Comparison of ENCODE assay signal across 1 cellular context in the genomic region with DNA sequence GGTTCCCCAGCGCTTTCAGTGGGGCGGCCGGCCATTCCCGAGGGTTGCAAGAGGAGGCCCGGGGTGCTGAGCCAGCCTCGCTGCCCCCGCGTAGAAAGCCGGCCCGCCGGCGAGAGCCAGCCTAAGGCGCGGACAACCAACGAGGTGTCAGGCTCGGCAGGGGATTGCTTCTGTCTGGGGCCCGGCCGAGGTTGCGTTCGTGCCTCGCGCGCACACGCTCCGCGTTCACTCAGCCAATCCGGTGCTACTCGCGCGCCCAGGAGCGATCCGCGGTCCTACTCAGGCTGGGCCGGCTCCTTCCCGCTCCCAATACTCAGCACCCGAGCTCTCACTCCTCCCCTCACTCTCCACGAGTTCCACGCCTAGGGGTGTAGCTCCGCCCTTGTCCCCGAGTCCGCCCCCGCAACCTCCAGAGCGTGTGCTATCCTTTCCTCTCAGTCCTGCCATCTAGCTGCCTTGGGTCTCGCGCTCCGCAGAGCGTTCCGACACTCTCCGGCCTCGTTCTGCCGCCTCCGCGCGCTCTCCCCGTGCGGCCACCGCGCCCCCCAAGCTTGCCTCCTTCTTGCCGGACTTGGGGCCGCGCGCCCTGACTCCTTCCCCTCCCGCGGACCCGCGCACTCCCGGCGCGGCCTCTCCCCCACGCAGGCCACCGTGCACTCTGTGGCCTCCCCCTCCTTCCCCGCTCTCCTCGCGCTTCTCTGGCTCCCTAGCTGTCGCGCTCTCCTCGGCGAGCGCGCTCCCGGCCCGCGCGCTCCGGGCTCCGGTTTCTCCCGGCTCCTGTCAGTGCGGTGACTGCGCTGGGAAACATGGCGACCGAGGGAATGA.
A peak's percentile ranks its signal among the peaks of the same experiment; 100 is the strongest.
TF ChIP-seq lines count a peak whose summit lies in the region.

A gene (plus strand): TSS at position 426 of the 825 bp plus-strand sequence.

TF ChIP-seq in HepG2, 621 proteins besides CTCF, POLR2A, EP300 and RAD21 (continued from another document and continues in another):
- TF ChIP-seq, protein P1, sequence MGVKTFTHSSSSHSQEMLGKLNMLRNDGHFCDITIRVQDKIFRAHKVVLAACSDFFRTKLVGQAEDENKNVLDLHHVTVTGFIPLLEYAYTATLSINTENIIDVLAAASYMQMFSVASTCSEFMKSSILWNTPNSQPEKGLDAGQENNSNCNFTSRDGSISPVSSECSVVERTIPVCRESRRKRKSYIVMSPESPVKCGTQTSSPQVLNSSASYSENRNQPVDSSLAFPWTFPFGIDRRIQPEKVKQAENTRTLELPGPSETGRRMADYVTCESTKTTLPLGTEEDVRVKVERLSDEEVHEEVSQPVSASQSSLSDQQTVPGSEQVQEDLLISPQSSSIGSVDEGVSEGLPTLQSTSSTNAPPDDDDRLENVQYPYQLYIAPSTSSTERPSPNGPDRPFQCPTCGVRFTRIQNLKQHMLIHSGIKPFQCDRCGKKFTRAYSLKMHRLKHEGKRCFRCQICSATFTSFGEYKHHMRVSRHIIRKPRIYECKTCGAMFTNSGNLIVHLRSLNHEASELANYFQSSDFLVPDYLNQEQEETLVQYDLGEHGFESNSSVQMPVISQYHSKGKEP (CRISPR knock-in tag; IDR thresholded peaks at IDR 0.05), result 0 out of 2 replicates have a peak, but pooled peaks have one; percentile 25
- TF ChIP-seq ZNF3 (CRISPR knock-in tag; IDR thresholded peaks at IDR 0.05), result no peak
- no peak for TF ChIP-seq AHR (CRISPR knock-in tag; IDR thresholded peaks at IDR 0.05)
- 0 out of 2 replicates have a peak, but pooled peaks have one; percentile 14 for TF ChIP-seq ZSCAN20 (CRISPR knock-in tag; IDR thresholded peaks at IDR 0.05; ENCODE audit: borderline replicate concordance)
- peak; percentile 62; the same call in 1 of the 2 replicates for TF ChIP-seq SP2 (CRISPR knock-in tag; IDR thresholded peaks at IDR 0.05)
- TF ChIP-seq ATF7-NPFF (CRISPR knock-in tag; IDR thresholded peaks at IDR 0.05; ENCODE audit: low read depth), result peak; percentile 69; the same call in 1 of the 2 replicates
- TF ChIP-seq MAF1 (CRISPR knock-in tag; IDR thresholded peaks at IDR 0.05; ENCODE audit: borderline replicate concordance), result no peak
- TF ChIP-seq BHLHE40 (IDR thresholded peaks at IDR 0.05; ENCODE audit: low read length), result 0 out of 2 replicates have a peak, but pooled peaks have one; percentile 24
- TF ChIP-seq NRL (CRISPR knock-in tag; IDR thresholded peaks at IDR 0.05; ENCODE audit: borderline replicate concordance), result no peak; the same call in 1 of the 2 replicates
- 0 out of 2 replicates have a peak, but pooled peaks have one; percentile 33 for TF ChIP-seq ZNF441 (CRISPR knock-in tag; IDR thresholded peaks at IDR 0.05; ENCODE audit: borderline replicate concordance)
- TF ChIP-seq, protein P2, sequence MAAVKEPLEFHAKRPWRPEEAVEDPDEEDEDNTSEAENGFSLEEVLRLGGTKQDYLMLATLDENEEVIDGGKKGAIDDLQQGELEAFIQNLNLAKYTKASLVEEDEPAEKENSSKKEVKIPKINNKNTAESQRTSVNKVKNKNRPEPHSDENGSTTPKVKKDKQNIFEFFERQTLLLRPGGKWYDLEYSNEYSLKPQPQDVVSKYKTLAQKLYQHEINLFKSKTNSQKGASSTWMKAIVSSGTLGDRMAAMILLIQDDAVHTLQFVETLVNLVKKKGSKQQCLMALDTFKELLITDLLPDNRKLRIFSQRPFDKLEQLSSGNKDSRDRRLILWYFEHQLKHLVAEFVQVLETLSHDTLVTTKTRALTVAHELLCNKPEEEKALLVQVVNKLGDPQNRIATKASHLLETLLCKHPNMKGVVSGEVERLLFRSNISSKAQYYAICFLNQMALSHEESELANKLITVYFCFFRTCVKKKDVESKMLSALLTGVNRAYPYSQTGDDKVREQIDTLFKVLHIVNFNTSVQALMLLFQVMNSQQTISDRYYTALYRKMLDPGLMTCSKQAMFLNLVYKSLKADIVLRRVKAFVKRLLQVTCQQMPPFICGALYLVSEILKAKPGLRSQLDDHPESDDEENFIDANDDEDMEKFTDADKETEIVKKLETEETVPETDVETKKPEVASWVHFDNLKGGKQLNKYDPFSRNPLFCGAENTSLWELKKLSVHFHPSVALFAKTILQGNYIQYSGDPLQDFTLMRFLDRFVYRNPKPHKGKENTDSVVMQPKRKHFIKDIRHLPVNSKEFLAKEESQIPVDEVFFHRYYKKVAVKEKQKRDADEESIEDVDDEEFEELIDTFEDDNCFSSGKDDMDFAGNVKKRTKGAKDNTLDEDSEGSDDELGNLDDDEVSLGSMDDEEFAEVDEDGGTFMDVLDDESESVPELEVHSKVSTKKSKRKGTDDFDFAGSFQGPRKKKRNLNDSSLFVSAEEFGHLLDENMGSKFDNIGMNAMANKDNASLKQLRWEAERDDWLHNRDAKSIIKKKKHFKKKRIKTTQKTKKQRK (IDR thresholded peaks at IDR 0.05; ENCODE audit: low read length), result no peak
- no peak for TF ChIP-seq NAIF1 (CRISPR knock-in tag; IDR thresholded peaks at IDR 0.05; ENCODE audit: borderline replicate concordance)
- TF ChIP-seq ZNF264 (CRISPR knock-in tag; IDR thresholded peaks at IDR 0.05), result no peak; the same call in 1 of the 2 replicates
- TF ChIP-seq ARID2 (CRISPR knock-in tag; IDR thresholded peaks at IDR 0.05; ENCODE audit: borderline replicate concordance), result peak; percentile 83
- TF ChIP-seq MEIS1 (CRISPR knock-in tag; IDR thresholded peaks at IDR 0.05; ENCODE audit: borderline replicate concordance), result no peak; the same call in 1 of the 2 replicates
- TF ChIP-seq, protein P3, sequence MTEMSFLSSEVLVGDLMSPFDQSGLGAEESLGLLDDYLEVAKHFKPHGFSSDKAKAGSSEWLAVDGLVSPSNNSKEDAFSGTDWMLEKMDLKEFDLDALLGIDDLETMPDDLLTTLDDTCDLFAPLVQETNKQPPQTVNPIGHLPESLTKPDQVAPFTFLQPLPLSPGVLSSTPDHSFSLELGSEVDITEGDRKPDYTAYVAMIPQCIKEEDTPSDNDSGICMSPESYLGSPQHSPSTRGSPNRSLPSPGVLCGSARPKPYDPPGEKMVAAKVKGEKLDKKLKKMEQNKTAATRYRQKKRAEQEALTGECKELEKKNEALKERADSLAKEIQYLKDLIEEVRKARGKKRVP (CRISPR knock-in tag; IDR thresholded peaks at IDR 0.05), result peak in 1 of 2 experiments; percentile 68; a peak in 1 of 4 replicates
- TF ChIP-seq, protein P4, sequence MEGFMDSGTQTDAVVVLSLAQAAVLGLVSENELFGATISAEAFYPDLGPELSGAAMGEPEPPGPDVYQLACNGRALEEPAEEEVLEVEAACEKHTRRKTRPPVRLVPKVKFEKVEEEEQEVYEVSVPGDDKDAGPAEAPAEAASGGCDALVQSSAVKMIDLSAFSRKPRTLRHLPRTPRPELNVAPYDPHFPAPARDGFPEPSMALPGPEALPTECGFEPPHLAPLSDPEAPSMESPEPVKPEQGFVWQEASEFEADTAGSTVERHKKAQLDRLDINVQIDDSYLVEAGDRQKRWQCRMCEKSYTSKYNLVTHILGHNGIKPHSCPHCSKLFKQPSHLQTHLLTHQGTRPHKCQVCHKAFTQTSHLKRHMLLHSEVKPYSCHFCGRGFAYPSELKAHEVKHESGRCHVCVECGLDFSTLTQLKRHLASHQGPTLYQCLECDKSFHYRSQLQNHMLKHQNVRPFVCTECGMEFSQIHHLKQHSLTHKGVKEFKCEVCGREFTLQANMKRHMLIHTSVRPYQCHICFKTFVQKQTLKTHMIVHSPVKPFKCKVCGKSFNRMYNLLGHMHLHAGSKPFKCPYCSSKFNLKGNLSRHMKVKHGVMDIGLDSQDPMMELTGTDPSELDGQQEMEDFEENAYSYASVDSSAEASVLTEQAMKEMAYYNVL (CRISPR knock-in tag; IDR thresholded peaks at IDR 0.05; ENCODE audit: borderline replicate concordance), result no peak
- peak; percentile 91 for TF ChIP-seq PHF21A (CRISPR knock-in tag; IDR thresholded peaks at IDR 0.05)
- TF ChIP-seq ASH2L (IDR thresholded peaks at IDR 0.05; ENCODE audit: insufficient read length, low read depth, low read length), result peak; percentile 80
- TF ChIP-seq ZNF703 (CRISPR knock-in tag; IDR thresholded peaks at IDR 0.05; ENCODE audit: borderline replicate concordance), result no peak
- TF ChIP-seq ZNF44 (CRISPR knock-in tag; IDR thresholded peaks at IDR 0.05), result no peak
- no peak; the same call in 1 of the 2 replicates for TF ChIP-seq FOXM1 (CRISPR knock-in tag; IDR thresholded peaks at IDR 0.05)
- no peak for TF ChIP-seq ZNF432 (CRISPR knock-in tag; IDR thresholded peaks at IDR 0.05; ENCODE audit: borderline replicate concordance)
- TF ChIP-seq, protein P5, sequence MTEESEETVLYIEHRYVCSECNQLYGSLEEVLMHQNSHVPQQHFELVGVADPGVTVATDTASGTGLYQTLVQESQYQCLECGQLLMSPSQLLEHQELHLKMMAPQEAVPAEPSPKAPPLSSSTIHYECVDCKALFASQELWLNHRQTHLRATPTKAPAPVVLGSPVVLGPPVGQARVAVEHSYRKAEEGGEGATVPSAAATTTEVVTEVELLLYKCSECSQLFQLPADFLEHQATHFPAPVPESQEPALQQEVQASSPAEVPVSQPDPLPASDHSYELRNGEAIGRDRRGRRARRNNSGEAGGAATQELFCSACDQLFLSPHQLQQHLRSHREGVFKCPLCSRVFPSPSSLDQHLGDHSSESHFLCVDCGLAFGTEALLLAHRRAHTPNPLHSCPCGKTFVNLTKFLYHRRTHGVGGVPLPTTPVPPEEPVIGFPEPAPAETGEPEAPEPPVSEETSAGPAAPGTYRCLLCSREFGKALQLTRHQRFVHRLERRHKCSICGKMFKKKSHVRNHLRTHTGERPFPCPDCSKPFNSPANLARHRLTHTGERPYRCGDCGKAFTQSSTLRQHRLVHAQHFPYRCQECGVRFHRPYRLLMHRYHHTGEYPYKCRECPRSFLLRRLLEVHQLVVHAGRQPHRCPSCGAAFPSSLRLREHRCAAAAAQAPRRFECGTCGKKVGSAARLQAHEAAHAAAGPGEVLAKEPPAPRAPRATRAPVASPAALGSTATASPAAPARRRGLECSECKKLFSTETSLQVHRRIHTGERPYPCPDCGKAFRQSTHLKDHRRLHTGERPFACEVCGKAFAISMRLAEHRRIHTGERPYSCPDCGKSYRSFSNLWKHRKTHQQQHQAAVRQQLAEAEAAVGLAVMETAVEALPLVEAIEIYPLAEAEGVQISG (CRISPR knock-in tag; IDR thresholded peaks at IDR 0.05), result peak; percentile 87
- no peak for TF ChIP-seq JARID2 (CRISPR knock-in tag; IDR thresholded peaks at IDR 0.05; ENCODE audit: insufficient replicate concordance)
- peak; percentile 5 for TF ChIP-seq ZNF709 (CRISPR knock-in tag; IDR thresholded peaks at IDR 0.05)
- TF ChIP-seq ISL2 (CRISPR knock-in tag; IDR thresholded peaks at IDR 0.05), result peak; percentile 56; the same call in 1 of the 2 replicates
- TF ChIP-seq SETDB1 (CRISPR knock-in tag; IDR thresholded peaks at IDR 0.05; ENCODE audit: borderline replicate concordance), result no peak
- TF ChIP-seq HHEX (CRISPR knock-in tag; IDR thresholded peaks at IDR 0.05), result no peak
- peak; percentile 47 for TF ChIP-seq SKI (IDR thresholded peaks at IDR 0.05; ENCODE audit: partially characterized antibody)
- TF ChIP-seq ZNF562 (CRISPR knock-in tag; IDR thresholded peaks at IDR 0.05; ENCODE audit: borderline replicate concordance), result no peak
- TF ChIP-seq, protein P6, sequence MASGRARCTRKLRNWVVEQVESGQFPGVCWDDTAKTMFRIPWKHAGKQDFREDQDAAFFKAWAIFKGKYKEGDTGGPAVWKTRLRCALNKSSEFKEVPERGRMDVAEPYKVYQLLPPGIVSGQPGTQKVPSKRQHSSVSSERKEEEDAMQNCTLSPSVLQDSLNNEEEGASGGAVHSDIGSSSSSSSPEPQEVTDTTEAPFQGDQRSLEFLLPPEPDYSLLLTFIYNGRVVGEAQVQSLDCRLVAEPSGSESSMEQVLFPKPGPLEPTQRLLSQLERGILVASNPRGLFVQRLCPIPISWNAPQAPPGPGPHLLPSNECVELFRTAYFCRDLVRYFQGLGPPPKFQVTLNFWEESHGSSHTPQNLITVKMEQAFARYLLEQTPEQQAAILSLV (CRISPR knock-in tag; IDR thresholded peaks at IDR 0.05; ENCODE audit: borderline replicate concordance), result peak; percentile 70; the same call in 1 of the 2 replicates
- 0 out of 2 replicates have a peak, but pooled peaks have one; percentile 27 for TF ChIP-seq ZSCAN30 (CRISPR knock-in tag; IDR thresholded peaks at IDR 0.05)
- TF ChIP-seq, protein P7, sequence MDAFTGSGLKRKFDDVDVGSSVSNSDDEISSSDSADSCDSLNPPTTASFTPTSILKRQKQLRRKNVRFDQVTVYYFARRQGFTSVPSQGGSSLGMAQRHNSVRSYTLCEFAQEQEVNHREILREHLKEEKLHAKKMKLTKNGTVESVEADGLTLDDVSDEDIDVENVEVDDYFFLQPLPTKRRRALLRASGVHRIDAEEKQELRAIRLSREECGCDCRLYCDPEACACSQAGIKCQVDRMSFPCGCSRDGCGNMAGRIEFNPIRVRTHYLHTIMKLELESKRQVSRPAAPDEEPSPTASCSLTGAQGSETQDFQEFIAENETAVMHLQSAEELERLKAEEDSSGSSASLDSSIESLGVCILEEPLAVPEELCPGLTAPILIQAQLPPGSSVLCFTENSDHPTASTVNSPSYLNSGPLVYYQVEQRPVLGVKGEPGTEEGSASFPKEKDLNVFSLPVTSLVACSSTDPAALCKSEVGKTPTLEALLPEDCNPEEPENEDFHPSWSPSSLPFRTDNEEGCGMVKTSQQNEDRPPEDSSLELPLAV (CRISPR knock-in tag; conservative IDR thresholded peaks at IDR 0.05; ENCODE audit: low read depth), result no peak
- no peak for TF ChIP-seq SP1 (IDR thresholded peaks at IDR 0.05)
- TF ChIP-seq SP1 (CRISPR knock-in tag; IDR thresholded peaks at IDR 0.05), result peak; percentile 22; the same call in 1 of the 2 replicates
- TF ChIP-seq TGIF2 (CRISPR knock-in tag; IDR thresholded peaks at IDR 0.05), result no peak; the same call in none of the 2 replicates
- TF ChIP-seq ZNF746 (CRISPR knock-in tag; IDR thresholded peaks at IDR 0.05), result 0 out of 2 replicates have a peak, but pooled peaks have one; percentile 62
- no peak for TF ChIP-seq ZNF33B (CRISPR knock-in tag; IDR thresholded peaks at IDR 0.05)
- TF ChIP-seq, protein P8, sequence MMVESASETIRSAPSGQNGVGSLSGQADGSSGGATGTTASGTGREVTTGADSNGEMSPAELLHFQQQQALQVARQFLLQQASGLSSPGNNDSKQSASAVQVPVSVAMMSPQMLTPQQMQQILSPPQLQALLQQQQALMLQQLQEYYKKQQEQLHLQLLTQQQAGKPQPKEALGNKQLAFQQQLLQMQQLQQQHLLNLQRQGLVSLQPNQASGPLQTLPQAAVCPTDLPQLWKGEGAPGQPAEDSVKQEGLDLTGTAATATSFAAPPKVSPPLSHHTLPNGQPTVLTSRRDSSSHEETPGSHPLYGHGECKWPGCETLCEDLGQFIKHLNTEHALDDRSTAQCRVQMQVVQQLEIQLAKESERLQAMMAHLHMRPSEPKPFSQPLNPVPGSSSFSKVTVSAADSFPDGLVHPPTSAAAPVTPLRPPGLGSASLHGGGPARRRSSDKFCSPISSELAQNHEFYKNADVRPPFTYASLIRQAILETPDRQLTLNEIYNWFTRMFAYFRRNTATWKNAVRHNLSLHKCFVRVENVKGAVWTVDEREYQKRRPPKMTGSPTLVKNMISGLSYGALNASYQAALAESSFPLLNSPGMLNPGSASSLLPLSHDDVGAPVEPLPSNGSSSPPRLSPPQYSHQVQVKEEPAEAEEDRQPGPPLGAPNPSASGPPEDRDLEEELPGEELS (CRISPR knock-in tag; IDR thresholded peaks at IDR 0.05), result no peak
- peak; percentile 88; the same call in 1 of the 2 replicates for TF ChIP-seq EEA1 (CRISPR knock-in tag; IDR thresholded peaks at IDR 0.05; ENCODE audit: borderline replicate concordance)
